2 cellular contexts compared by ENCODE assay signal in the genomic region with DNA sequence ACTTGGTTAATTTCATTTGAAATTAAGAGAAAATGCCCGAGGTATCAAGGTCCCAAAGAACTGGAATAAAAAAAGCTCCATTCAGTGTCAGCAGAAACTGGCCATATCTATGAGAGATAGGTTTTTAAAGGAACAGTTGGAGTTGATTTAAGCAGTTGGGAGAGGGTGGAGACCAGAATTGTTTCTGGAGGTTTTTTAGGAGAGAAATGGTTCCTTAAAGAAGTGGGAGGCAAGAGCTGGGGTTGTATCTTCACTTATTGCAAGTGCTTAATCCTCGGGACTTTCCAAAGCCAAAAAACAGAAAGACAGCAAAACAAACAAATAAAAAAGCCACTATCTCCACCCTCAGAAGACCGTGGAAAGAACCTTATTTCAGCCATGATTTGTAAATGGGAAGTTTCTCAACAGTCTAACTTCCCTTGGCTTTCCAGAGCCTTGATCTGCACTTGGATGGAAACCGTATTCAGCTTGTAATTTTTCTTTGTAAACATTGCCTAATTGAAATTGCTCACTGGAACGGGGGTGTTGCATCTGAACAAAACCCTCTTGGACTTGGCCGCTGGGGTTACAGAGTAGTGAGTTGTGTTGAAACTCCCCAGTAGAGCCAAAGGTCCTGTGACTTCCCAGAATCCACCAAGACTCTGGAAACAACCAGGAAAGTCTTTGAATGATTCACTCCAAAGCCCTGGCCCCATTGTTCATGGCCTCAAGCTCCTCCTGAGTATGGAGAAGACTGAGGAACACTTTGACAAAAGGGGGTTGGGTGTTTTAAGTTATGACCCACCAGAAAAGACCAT.
TF ChIP-seq lines count a peak whose summit lies in the region.

No MANE protein-coding gene starts in this region.

TF ChIP-seq in IMR-90, 13 proteins besides CTCF, POLR2A, EP300 and RAD21 (continued from another document):
- no peak for TF ChIP-seq ELK1 (IDR thresholded peaks at IDR 0.05; ENCODE audit: borderline replicate concordance, low read depth, low read length)
- TF ChIP-seq BHLHE40 (IDR thresholded peaks at IDR 0.05; ENCODE audit: low read depth, low read length): peak; percentile 28; the same call in 1 of the 2 replicates
- TF ChIP-seq FOS (IDR thresholded peaks at IDR 0.05; ENCODE audit: low read depth, low read length): no peak; the same call in 1 of the 2 replicates
- no peak for TF ChIP-seq NFE2L2 (IDR thresholded peaks at IDR 0.05; ENCODE audit: low read depth, low read length)
- no peak for TF ChIP-seq RFX5 (IDR thresholded peaks at IDR 0.05; ENCODE audit: low read depth, low read length)
- no peak for TF ChIP-seq MAZ (IDR thresholded peaks at IDR 0.05; ENCODE audit: borderline replicate concordance, low read depth, low read length)
- no peak for TF ChIP-seq MAFK (IDR thresholded peaks at IDR 0.05; ENCODE audit: low read depth, low read length)
- TF ChIP-seq CEBPB (IDR thresholded peaks at IDR 0.05; ENCODE audit: low read depth, low read length): peak; percentile 80
- no peak for TF ChIP-seq SMC3 (IDR thresholded peaks at IDR 0.05; ENCODE audit: low read depth, low read length)
- TF ChIP-seq, protein P1, sequence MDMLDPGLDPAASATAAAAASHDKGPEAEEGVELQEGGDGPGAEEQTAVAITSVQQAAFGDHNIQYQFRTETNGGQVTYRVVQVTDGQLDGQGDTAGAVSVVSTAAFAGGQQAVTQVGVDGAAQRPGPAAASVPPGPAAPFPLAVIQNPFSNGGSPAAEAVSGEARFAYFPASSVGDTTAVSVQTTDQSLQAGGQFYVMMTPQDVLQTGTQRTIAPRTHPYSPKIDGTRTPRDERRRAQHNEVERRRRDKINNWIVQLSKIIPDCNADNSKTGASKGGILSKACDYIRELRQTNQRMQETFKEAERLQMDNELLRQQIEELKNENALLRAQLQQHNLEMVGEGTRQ (IDR thresholded peaks at IDR 0.05; ENCODE audit: low read depth, low read length): no peak
- no peak for TF ChIP-seq RCOR1 (IDR thresholded peaks at IDR 0.05; ENCODE audit: insufficient replicate concordance, low read length)

TF ChIP-seq in HepG2, 621 proteins besides CTCF, POLR2A, EP300 and RAD21 (continued from another document and continues in another):
- TF ChIP-seq XRCC5 (optimal IDR thresholded peaks at IDR 0.05; ENCODE audit: low read length): peak; percentile 29
- TF ChIP-seq, protein P2, sequence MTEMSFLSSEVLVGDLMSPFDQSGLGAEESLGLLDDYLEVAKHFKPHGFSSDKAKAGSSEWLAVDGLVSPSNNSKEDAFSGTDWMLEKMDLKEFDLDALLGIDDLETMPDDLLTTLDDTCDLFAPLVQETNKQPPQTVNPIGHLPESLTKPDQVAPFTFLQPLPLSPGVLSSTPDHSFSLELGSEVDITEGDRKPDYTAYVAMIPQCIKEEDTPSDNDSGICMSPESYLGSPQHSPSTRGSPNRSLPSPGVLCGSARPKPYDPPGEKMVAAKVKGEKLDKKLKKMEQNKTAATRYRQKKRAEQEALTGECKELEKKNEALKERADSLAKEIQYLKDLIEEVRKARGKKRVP (CRISPR knock-in tag; IDR thresholded peaks at IDR 0.05): peak in 1 of 2 experiments; percentile 38; a peak in 1 of 4 replicates
- TF ChIP-seq ZNF333 (CRISPR knock-in tag; IDR thresholded peaks at IDR 0.05; ENCODE audit: borderline replicate concordance): no peak
- TF ChIP-seq ELF1 (CRISPR knock-in tag; IDR thresholded peaks at IDR 0.05): no peak
- TF ChIP-seq NR2F6 (IDR thresholded peaks at IDR 0.05): peak; percentile 37; the same call in 1 of the 2 replicates
- peak; percentile 21; the same call in 1 of the 2 replicates for TF ChIP-seq NR2F6 (CRISPR knock-in tag; IDR thresholded peaks at IDR 0.05)
- TF ChIP-seq SMARCE1 (IDR thresholded peaks at IDR 0.05; ENCODE audit: borderline replicate concordance): no peak
- TF ChIP-seq HDAC2 (CRISPR knock-in tag; IDR thresholded peaks at IDR 0.05): no peak
- TF ChIP-seq, protein P3, sequence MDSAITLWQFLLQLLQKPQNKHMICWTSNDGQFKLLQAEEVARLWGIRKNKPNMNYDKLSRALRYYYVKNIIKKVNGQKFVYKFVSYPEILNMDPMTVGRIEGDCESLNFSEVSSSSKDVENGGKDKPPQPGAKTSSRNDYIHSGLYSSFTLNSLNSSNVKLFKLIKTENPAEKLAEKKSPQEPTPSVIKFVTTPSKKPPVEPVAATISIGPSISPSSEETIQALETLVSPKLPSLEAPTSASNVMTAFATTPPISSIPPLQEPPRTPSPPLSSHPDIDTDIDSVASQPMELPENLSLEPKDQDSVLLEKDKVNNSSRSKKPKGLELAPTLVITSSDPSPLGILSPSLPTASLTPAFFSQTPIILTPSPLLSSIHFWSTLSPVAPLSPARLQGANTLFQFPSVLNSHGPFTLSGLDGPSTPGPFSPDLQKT (CRISPR knock-in tag; IDR thresholded peaks at IDR 0.05; ENCODE audit: borderline replicate concordance): no peak
- TF ChIP-seq THYN1 (CRISPR knock-in tag; IDR thresholded peaks at IDR 0.05; ENCODE audit: borderline replicate concordance, low read depth): no peak
- TF ChIP-seq NAIF1 (CRISPR knock-in tag; IDR thresholded peaks at IDR 0.05; ENCODE audit: borderline replicate concordance): no peak
- TF ChIP-seq SKI (IDR thresholded peaks at IDR 0.05; ENCODE audit: partially characterized antibody): no peak
- no peak for TF ChIP-seq GRHL1 (CRISPR knock-in tag; conservative IDR thresholded peaks at IDR 0.05)
- TF ChIP-seq RARA (CRISPR knock-in tag; IDR thresholded peaks at IDR 0.05): no peak
- TF ChIP-seq ZNF678 (CRISPR knock-in tag; IDR thresholded peaks at IDR 0.05): no peak
- no peak for TF ChIP-seq ZNF850 (CRISPR knock-in tag; conservative IDR thresholded peaks at IDR 0.05)
- TF ChIP-seq SP2 (CRISPR knock-in tag; IDR thresholded peaks at IDR 0.05): no peak
- TF ChIP-seq, protein P4, sequence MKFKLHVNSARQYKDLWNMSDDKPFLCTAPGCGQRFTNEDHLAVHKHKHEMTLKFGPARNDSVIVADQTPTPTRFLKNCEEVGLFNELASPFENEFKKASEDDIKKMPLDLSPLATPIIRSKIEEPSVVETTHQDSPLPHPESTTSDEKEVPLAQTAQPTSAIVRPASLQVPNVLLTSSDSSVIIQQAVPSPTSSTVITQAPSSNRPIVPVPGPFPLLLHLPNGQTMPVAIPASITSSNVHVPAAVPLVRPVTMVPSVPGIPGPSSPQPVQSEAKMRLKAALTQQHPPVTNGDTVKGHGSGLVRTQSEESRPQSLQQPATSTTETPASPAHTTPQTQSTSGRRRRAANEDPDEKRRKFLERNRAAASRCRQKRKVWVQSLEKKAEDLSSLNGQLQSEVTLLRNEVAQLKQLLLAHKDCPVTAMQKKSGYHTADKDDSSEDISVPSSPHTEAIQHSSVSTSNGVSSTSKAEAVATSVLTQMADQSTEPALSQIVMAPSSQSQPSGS (CRISPR knock-in tag; IDR thresholded peaks at IDR 0.05): no peak
- TF ChIP-seq, protein P5, sequence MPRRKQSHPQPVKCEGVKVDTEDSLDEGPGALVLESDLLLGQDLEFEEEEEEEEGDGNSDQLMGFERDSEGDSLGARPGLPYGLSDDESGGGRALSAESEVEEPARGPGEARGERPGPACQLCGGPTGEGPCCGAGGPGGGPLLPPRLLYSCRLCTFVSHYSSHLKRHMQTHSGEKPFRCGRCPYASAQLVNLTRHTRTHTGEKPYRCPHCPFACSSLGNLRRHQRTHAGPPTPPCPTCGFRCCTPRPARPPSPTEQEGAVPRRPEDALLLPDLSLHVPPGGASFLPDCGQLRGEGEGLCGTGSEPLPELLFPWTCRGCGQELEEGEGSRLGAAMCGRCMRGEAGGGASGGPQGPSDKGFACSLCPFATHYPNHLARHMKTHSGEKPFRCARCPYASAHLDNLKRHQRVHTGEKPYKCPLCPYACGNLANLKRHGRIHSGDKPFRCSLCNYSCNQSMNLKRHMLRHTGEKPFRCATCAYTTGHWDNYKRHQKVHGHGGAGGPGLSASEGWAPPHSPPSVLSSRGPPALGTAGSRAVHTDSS (CRISPR knock-in tag; conservative IDR thresholded peaks at IDR 0.05): no peak
- no peak for TF ChIP-seq KLF6 (CRISPR knock-in tag; IDR thresholded peaks at IDR 0.05)
- TF ChIP-seq, protein P6, sequence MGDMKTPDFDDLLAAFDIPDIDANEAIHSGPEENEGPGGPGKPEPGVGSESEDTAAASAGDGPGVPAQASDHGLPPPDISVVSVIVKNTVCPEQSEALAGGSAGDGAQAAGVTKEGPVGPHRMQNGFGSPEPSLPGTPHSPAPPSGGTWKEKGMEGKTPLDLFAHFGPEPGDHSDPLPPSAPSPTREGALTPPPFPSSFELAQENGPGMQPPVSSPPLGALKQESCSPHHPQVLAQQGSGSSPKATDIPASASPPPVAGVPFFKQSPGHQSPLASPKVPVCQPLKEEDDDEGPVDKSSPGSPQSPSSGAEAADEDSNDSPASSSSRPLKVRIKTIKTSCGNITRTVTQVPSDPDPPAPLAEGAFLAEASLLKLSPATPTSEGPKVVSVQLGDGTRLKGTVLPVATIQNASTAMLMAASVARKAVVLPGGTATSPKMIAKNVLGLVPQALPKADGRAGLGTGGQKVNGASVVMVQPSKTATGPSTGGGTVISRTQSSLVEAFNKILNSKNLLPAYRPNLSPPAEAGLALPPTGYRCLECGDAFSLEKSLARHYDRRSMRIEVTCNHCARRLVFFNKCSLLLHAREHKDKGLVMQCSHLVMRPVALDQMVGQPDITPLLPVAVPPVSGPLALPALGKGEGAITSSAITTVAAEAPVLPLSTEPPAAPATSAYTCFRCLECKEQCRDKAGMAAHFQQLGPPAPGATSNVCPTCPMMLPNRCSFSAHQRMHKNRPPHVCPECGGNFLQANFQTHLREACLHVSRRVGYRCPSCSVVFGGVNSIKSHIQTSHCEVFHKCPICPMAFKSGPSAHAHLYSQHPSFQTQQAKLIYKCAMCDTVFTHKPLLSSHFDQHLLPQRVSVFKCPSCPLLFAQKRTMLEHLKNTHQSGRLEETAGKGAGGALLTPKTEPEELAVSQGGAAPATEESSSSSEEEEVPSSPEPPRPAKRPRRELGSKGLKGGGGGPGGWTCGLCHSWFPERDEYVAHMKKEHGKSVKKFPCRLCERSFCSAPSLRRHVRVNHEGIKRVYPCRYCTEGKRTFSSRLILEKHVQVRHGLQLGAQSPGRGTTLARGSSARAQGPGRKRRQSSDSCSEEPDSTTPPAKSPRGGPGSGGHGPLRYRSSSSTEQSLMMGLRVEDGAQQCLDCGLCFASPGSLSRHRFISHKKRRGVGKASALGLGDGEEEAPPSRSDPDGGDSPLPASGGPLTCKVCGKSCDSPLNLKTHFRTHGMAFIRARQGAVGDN (CRISPR knock-in tag; IDR thresholded peaks at IDR 0.05): no peak
- no peak for TF ChIP-seq ZNF496 (CRISPR knock-in tag; IDR thresholded peaks at IDR 0.05; ENCODE audit: insufficient replicate concordance)
- TF ChIP-seq ZNF572 (CRISPR knock-in tag; IDR thresholded peaks at IDR 0.05): no peak
- TF ChIP-seq GATAD2A (CRISPR knock-in tag; IDR thresholded peaks at IDR 0.05): peak; percentile 38; the same call in 1 of the 2 replicates
- TF ChIP-seq ZMAT3 (CRISPR knock-in tag; conservative IDR thresholded peaks at IDR 0.05): no peak
- peak; percentile 84 for TF ChIP-seq CEBPB (IDR thresholded peaks at IDR 0.05; ENCODE audit: borderline replicate concordance, low read depth, low read length)
- TF ChIP-seq, protein P7, sequence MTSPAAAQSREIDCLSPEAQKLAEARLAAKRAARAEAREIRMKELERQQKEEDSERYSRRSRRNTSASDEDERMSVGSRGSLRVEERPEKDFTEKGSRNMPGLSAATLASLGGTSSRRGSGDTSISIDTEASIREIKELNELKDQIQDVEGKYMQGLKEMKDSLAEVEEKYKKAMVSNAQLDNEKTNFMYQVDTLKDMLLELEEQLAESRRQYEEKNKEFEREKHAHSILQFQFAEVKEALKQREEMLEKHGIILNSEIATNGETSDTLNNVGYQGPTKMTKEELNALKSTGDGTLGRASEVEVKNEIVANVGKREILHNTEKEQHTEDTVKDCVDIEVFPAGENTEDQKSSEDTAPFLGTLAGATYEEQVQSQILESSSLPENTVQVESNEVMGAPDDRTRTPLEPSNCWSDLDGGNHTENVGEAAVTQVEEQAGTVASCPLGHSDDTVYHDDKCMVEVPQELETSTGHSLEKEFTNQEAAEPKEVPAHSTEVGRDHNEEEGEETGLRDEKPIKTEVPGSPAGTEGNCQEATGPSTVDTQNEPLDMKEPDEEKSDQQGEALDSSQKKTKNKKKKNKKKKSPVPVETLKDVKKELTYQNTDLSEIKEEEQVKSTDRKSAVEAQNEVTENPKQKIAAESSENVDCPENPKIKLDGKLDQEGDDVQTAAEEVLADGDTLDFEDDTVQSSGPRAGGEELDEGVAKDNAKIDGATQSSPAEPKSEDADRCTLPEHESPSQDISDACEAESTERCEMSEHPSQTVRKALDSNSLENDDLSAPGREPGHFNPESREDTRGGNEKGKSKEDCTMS (CRISPR knock-in tag; conservative IDR thresholded peaks at IDR 0.05): no peak
- TF ChIP-seq, protein P8, sequence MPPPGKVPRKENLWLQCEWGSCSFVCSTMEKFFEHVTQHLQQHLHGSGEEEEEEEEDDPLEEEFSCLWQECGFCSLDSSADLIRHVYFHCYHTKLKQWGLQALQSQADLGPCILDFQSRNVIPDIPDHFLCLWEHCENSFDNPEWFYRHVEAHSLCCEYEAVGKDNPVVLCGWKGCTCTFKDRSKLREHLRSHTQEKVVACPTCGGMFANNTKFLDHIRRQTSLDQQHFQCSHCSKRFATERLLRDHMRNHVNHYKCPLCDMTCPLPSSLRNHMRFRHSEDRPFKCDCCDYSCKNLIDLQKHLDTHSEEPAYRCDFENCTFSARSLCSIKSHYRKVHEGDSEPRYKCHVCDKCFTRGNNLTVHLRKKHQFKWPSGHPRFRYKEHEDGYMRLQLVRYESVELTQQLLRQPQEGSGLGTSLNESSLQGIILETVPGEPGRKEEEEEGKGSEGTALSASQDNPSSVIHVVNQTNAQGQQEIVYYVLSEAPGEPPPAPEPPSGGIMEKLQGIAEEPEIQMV (CRISPR knock-in tag; IDR thresholded peaks at IDR 0.05; ENCODE audit: low read depth): no peak
- TF ChIP-seq NR2C2 (CRISPR knock-in tag; IDR thresholded peaks at IDR 0.05; ENCODE audit: borderline replicate concordance): peak; percentile 35; the same call in 1 of the 2 replicates
- TF ChIP-seq ZGPAT (CRISPR knock-in tag; IDR thresholded peaks at IDR 0.05): peak; percentile 28; the same call in 1 of the 2 replicates
